ENCODE assay signal across 8 cellular contexts in genomic region chr12:95072900-95073697, GRCh38. TPM values are rescaled to one million over a fixed set of nuclear protein-coding genes. Genes with fewer than 3 reads are reported as not detected.
DNase-seq lines count a peak whose midpoint lies in the region; ATAC-seq and TF ChIP-seq lines count a peak whose summit lies in the region.

TSS of gene NR2C1 (minus strand) at chr12:95073618. CDS start at chr12:95067384, 6,234 bp downstream.

- peaks cover 6 to 36% (median 16%) of the 10 kb centered on the region in 11 experiments; a peak in 20 of 22 replicates for H3K36me3 ChIP-seq in BLaER1 treated with 17β-estradiol and CSF1 and Interleukin-3, amounts not matched to agents 10 nM and 100 nM
- peaks cover 0 to 5% (median under 1%) of the 10 kb centered on the region in 4 donors for H3K36me3 ChIP-seq in liver (ENCODE audit: control insufficient read depth in 4 of 4, insufficient read depth in 3 of 4, low read depth in 1 of 4, low read length in 3 of 4)

- peaks cover 7 to 18% (median 9%) of the 10 kb centered on the region in 10 experiments; a peak in 17 of 20 replicates for H3K4me1 ChIP-seq in BLaER1 treated with 17β-estradiol and CSF1 and Interleukin-3, amounts not matched to agents 10 nM and 100 nM
- peaks cover 3 to 12% (median 6%) of the 10 kb centered on the region in 4 donors for H3K4me1 ChIP-seq in liver (ENCODE audit: control insufficient read depth in 4 of 4, insufficient read depth in 4 of 4, low read length in 3 of 4)

- TF ChIP-seq CTCF in liver (IDR thresholded peaks at IDR 0.05; ENCODE audit: low read depth, low read length, missing input control) = no peak

- peak within 1 kb of the TSS; percentile 64 to 93 (median 86) for H3K4me2 ChIP-seq in BLaER1 treated with 17β-estradiol and CSF1 and Interleukin-3, amounts not matched to agents 10 nM and 100 nM

- H3K9me3 ChIP-seq in BLaER1 treated with 17β-estradiol and CSF1 and Interleukin-3, amounts not matched to agents 10 nM and 100 nM (replicated peaks in 1 of 11) = no peaks in the 10 kb centered on the region
- no peaks in the 10 kb centered on the region for H3K9me3 ChIP-seq in liver (ENCODE audit: control insufficient read depth in 4 of 4, low read length in 3 of 4)

- no peaks in the 10 kb centered on the region for H3K27me3 ChIP-seq in BLaER1 treated with 17β-estradiol and CSF1 and Interleukin-3, amounts not matched to agents 10 nM and 100 nM
- H3K27me3 ChIP-seq in liver (ENCODE audit: control insufficient read depth in 4 of 4, insufficient read depth in 4 of 4, low read length in 3 of 4) = no peaks in the 10 kb centered on the region

- DNase-seq in NCI-H82 (lab: John Stamatoyannopoulos, UW) = peak; percentile 98
- DNase-seq in activated CD4-positive, alpha-beta T cell treated with anti-CD3 and anti-CD28 coated beads, Interleukin-2, amount 50 U/mL, for 48 hours = peak; percentile 89 to 92
- peak; percentile 92 to 96 for DNase-seq in dermis microvascular lymphatic vessel endothelial cell (ENCODE audit: low read depth in 2 of 2)
- peak; percentile 93 for DNase-seq in stimulated activated CD4-positive, alpha-beta T cell treated with anti-CD3 and anti-CD28 coated beads, Interleukin-4, amount 100 ng/mL, for 24 hours

- peak within 1 kb of the TSS; percentile 83 to 93 (median 90) for H3K9ac ChIP-seq in BLaER1 treated with 17β-estradiol and CSF1 and Interleukin-3, amounts not matched to agents 10 nM and 100 nM
- H3K9ac ChIP-seq in liver (ENCODE audit: low read depth in 1 of 2, low read length in 2 of 2) = peak within 1 kb of the TSS; percentile 84 to 92

- TF ChIP-seq RAD21 in liver (IDR thresholded peaks at IDR 0.05) = peak in 1 of 2 donors; percentile 58

- H4K20me1 ChIP-seq in BLaER1 treated with 17β-estradiol and CSF1 and Interleukin-3, amounts not matched to agents 10 nM and 100 nM = peaks cover 5 to 41% (median 20%) of the 10 kb centered on the region in 11 experiments; a peak in 17 of 22 replicates

- WGBS in liver = under 1% methylated on average over 99 of the region's 99 CpGs

- peak within 1 kb of the TSS; percentile 86 to 97 (median 91) for H3K4me3 ChIP-seq in BLaER1 treated with 17β-estradiol and CSF1 and Interleukin-3, amounts not matched to agents 10 nM and 100 nM
- H3K4me3 ChIP-seq in liver (ENCODE audit: low read depth in 1 of 3, low read length in 3 of 3) = peak within 1 kb of the TSS; percentile 82 to 99 (median 82)

- ATAC-seq in GM19372 (IDR thresholded peaks at IDR 0.05; ENCODE audit: low read depth, unreplicated experiment) (peak; percentile 90), HG03558 (IDR thresholded peaks at IDR 0.05; ENCODE audit: extremely low read depth, unreplicated experiment) (peak; percentile 86)

- H3K27ac ChIP-seq in BLaER1 treated with 17β-estradiol and CSF1 and Interleukin-3, amounts not matched to agents 10 nM and 100 nM = peak within 1 kb of the TSS; percentile 78 to 94 (median 88)
- peak within 1 kb of the TSS; percentile 91 to 95 for H3K27ac ChIP-seq in liver (ENCODE audit: low read depth in 1 of 2, low read length in 2 of 2)

TF ChIP-seq in liver, 16 proteins besides CTCF, POLR2A, EP300 and RAD21:
- TF ChIP-seq EGR1 (IDR thresholded peaks at IDR 0.05; ENCODE audit: low read depth in 2 of 2) (no peak), HNF4A (conservative IDR thresholded peaks at IDR 0.05) (peak in 1 of 2 donors; percentile 26), TAF1 (conservative IDR thresholded peaks at IDR 0.05) (no peak), GABPA (IDR thresholded peaks at IDR 0.05 in 1 of 2, conservative IDR thresholded peaks at IDR 0.05 in 1 of 2) (peak in 1 of 2 donors; percentile 64), SP1 (IDR thresholded peaks at IDR 0.05) (no peak), YY1 (IDR thresholded peaks at IDR 0.05) (peak; percentile 62), HNF4G (IDR thresholded peaks at IDR 0.05) (no peak), RXRA (IDR thresholded peaks at IDR 0.05) (peak; percentile 79), FOXA2 (IDR thresholded peaks at IDR 0.05) (peak; percentile 5), NR2F2 (IDR thresholded peaks at IDR 0.05) (peak; percentile 97), JUND (IDR thresholded peaks at IDR 0.05) (no peak)
- TF ChIP-seq, protein P1, sequence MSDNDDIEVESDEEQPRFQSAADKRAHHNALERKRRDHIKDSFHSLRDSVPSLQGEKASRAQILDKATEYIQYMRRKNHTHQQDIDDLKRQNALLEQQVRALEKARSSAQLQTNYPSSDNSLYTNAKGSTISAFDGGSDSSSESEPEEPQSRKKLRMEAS (IDR thresholded peaks at IDR 0.05) = peak; percentile 65
- TF ChIP-seq, protein P2, sequence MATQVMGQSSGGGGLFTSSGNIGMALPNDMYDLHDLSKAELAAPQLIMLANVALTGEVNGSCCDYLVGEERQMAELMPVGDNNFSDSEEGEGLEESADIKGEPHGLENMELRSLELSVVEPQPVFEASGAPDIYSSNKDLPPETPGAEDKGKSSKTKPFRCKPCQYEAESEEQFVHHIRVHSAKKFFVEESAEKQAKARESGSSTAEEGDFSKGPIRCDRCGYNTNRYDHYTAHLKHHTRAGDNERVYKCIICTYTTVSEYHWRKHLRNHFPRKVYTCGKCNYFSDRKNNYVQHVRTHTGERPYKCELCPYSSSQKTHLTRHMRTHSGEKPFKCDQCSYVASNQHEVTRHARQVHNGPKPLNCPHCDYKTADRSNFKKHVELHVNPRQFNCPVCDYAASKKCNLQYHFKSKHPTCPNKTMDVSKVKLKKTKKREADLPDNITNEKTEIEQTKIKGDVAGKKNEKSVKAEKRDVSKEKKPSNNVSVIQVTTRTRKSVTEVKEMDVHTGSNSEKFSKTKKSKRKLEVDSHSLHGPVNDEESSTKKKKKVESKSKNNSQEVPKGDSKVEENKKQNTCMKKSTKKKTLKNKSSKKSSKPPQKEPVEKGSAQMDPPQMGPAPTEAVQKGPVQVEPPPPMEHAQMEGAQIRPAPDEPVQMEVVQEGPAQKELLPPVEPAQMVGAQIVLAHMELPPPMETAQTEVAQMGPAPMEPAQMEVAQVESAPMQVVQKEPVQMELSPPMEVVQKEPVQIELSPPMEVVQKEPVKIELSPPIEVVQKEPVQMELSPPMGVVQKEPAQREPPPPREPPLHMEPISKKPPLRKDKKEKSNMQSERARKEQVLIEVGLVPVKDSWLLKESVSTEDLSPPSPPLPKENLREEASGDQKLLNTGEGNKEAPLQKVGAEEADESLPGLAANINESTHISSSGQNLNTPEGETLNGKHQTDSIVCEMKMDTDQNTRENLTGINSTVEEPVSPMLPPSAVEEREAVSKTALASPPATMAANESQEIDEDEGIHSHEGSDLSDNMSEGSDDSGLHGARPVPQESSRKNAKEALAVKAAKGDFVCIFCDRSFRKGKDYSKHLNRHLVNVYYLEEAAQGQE (IDR thresholded peaks at IDR 0.05) = peak; percentile 52
- TF ChIP-seq, protein P3, sequence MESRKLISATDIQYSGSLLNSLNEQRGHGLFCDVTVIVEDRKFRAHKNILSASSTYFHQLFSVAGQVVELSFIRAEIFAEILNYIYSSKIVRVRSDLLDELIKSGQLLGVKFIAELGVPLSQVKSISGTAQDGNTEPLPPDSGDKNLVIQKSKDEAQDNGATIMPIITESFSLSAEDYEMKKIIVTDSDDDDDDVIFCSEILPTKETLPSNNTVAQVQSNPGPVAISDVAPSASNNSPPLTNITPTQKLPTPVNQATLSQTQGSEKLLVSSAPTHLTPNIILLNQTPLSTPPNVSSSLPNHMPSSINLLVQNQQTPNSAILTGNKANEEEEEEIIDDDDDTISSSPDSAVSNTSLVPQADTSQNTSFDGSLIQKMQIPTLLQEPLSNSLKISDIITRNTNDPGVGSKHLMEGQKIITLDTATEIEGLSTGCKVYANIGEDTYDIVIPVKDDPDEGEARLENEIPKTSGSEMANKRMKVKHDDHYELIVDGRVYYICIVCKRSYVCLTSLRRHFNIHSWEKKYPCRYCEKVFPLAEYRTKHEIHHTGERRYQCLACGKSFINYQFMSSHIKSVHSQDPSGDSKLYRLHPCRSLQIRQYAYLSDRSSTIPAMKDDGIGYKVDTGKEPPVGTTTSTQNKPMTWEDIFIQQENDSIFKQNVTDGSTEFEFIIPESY (IDR thresholded peaks at IDR 0.05) = peak; percentile 84

RNA-seq across cellular contexts. Expression of gene NR2C1, which starts in this region (rescaled TPM):
- total RNA-seq in dermis microvascular lymphatic vessel endothelial cell = 13.9 and 18.3 TPM in 2 replicates
- 10 to 100 TPM; 16.9 to 25.0 TPM for total RNA-seq in liver
- polyA plus RNA-seq in liver = 10 to 100 TPM in 1 of 2 donors, 1 to 10 TPM in 1; 8.3 to 32.0 TPM

Comparison
In these comparisons a context has a peak if more than half of its experiments do, and no peak if none do; other contexts are left out.
1. Peak in every context shown above with its lines: DNase-seq, ATAC-seq, H3K4me3 ChIP-seq and H3K27ac ChIP-seq.